ENCODE assay signal across 8 cellular contexts in genomic region chr12:108768591-108769500, GRCh38. TPM values are rescaled to one million over a fixed set of nuclear protein-coding genes. Genes with fewer than 3 reads are reported as not detected.
DNase-seq lines count a peak whose midpoint lies in the region; ATAC-seq and TF ChIP-seq lines count a peak whose summit lies in the region.

No MANE protein-coding gene starts in this region.

- no peaks in the 10 kb centered on the region for H3K27me3 Mint-ChIP-seq in activated T-cell treated with anti-CD3 and anti-CD28 coated beads, Interleukin-2, amount 50 U/mL, for 72 hours (ENCODE audit: low read depth)

- WGBS in iPS DF 6.9 (ENCODE audit: insufficient coverage, insufficient read length) = no CpG with 5 or more reads among the region's 40 CpGs

- H3K4me3 ChIP-seq in GM06990 (replicated peaks; ENCODE audit: low read depth, low read length) (0 out of 2 replicates have a peak overlapping the region, but pooled peaks have one; percentile 2), iPS DF 6.9 (ENCODE audit: low read length) (peak overlapping the region; percentile 55; the same call in 1 of the 2 replicates)

- peak; percentile 63 to 68 for ATAC-seq in activated T-cell treated with anti-CD3 and anti-CD28 coated beads, Interleukin-2, amount 50 U/mL, for 72 hours (replicated peaks in 1 of 2)
- peak; percentile 64 for ATAC-seq in stimulated activated effector memory CD8-positive, alpha-beta T cell treated with anti-CD3 and anti-CD28 coated beads, Interleukin-12 subunit alpha, Interleukin-12 subunit beta, amount 100 ng/mL, for 72 hours
- no peak for ATAC-seq in GM21619 (IDR thresholded peaks at IDR 0.05; ENCODE audit: unreplicated experiment)
- ATAC-seq in HG02610 (IDR thresholded peaks at IDR 0.05; ENCODE audit: unreplicated experiment) = no peak

- H3K27ac Mint-ChIP-seq in activated T-cell treated with anti-CD3 and anti-CD28 coated beads, Interleukin-2, amount 50 U/mL, for 72 hours = no peak overlapping the region
- no peak overlapping the region for H3K27ac Mint-ChIP-seq in stimulated activated effector memory CD8-positive, alpha-beta T cell treated with anti-CD3 and anti-CD28 coated beads, Interleukin-12 subunit alpha, Interleukin-12 subunit beta, amount 100 ng/mL, for 72 hours

- H3K27ac ChIP-seq in iPS DF 6.9 (ENCODE audit: low read length) = no peak overlapping the region

- peaks cover 4% of the 10 kb centered on the region for H3K4me1 Mint-ChIP-seq in activated T-cell treated with anti-CD3 and anti-CD28 coated beads, Interleukin-2, amount 50 U/mL, for 72 hours (ENCODE audit: low read depth)
- H3K4me1 Mint-ChIP-seq in stimulated activated effector memory CD8-positive, alpha-beta T cell treated with anti-CD3 and anti-CD28 coated beads, Interleukin-12 subunit alpha, Interleukin-12 subunit beta, amount 100 ng/mL, for 72 hours = no peaks in the 10 kb centered on the region

- no peaks in the 10 kb centered on the region for H3K9me3 ChIP-seq in iPS DF 6.9 (ENCODE audit: control insufficient read depth, insufficient read depth, low read length)

- H3K36me3 Mint-ChIP-seq in activated T-cell treated with anti-CD3 and anti-CD28 coated beads, Interleukin-2, amount 50 U/mL, for 72 hours (ENCODE audit: insufficient read depth in 2 of 2) = no peaks in the 10 kb centered on the region
- H3K36me3 Mint-ChIP-seq in stimulated activated effector memory CD8-positive, alpha-beta T cell treated with anti-CD3 and anti-CD28 coated beads, Interleukin-12 subunit alpha, Interleukin-12 subunit beta, amount 100 ng/mL, for 72 hours = no peaks in the 10 kb centered on the region

- H3K4me3 Mint-ChIP-seq in activated T-cell treated with anti-CD3 and anti-CD28 coated beads, Interleukin-2, amount 50 U/mL, for 72 hours = peak overlapping the region; percentile 56 to 66
- H3K4me3 Mint-ChIP-seq in stimulated activated effector memory CD8-positive, alpha-beta T cell treated with anti-CD3 and anti-CD28 coated beads, Interleukin-12 subunit alpha, Interleukin-12 subunit beta, amount 100 ng/mL, for 72 hours = peak overlapping the region; percentile 29

- H3K36me3 ChIP-seq in GM06990 (ENCODE audit: control insufficient read depth, insufficient read depth, low read length) (no peaks in the 10 kb centered on the region), iPS DF 6.9 (ENCODE audit: control insufficient read depth, insufficient read depth, low read length) (no peaks in the 10 kb centered on the region)

- TF ChIP-seq CTCF in GM06990 (IDR thresholded peaks at IDR 0.05; ENCODE audit: insufficient read depth, low read length, poor library complexity, severe bottlenecking) = no peak

- DNase-seq in GM06990 (ENCODE audit: extremely low read depth, insufficient read length) (peak; percentile 44), HuH-7 (ENCODE audit: low spot score) (peak; percentile 74), iPS DF 6.9 (ENCODE audit: low read depth, low spot score) (no peak), NCI-H128 (lab: John Stamatoyannopoulos, UW; ENCODE audit: unreplicated experiment) (no peak)
- peak; percentile 20 to 34 for DNase-seq in activated T-cell treated with anti-CD3 and anti-CD28 coated beads, Interleukin-2, amount 50 U/mL, for 72 hours
- no peak for DNase-seq in stimulated activated effector memory CD8-positive, alpha-beta T cell treated with anti-CD3 and anti-CD28 coated beads, Interleukin-12 subunit alpha, Interleukin-12 subunit beta, amount 100 ng/mL, for 72 hours (ENCODE audit: low spot score in 2 of 2)

- H3K27me3 ChIP-seq in GM06990 (replicated peaks; ENCODE audit: control insufficient read depth, insufficient read depth, low read length) = no peaks in the 10 kb centered on the region
- H3K27me3 ChIP-seq in iPS DF 6.9 (ENCODE audit: control insufficient read depth, insufficient read depth, low read length) = no peaks in the 10 kb centered on the region

- no peaks in the 10 kb centered on the region for H3K9me3 Mint-ChIP-seq in activated T-cell treated with anti-CD3 and anti-CD28 coated beads, Interleukin-2, amount 50 U/mL, for 72 hours
- no peaks in the 10 kb centered on the region for H3K9me3 Mint-ChIP-seq in stimulated activated effector memory CD8-positive, alpha-beta T cell treated with anti-CD3 and anti-CD28 coated beads, Interleukin-12 subunit alpha, Interleukin-12 subunit beta, amount 100 ng/mL, for 72 hours

- peaks cover 4% of the 10 kb centered on the region; the same call in 1 of the 2 replicates for H3K4me1 ChIP-seq in iPS DF 6.9 (ENCODE audit: control insufficient read depth, insufficient read depth, low read length)

RNA-seq across cellular contexts. Expression of gene CORO1C, which starts 37.5 kb away (rescaled TPM):
- 10 to 100 TPM; 35.6 to 38.3 TPM for total RNA-seq in activated T-cell treated with anti-CD3 and anti-CD28 coated beads, Interleukin-2, amount 50 U/mL, for 72 hours

Comparison
In these comparisons a context has a peak if more than half of its experiments do, and no peak if none do; other contexts are left out.
1. DNase-seq: peak in GM06990 (single experiment), HuH-7 (single experiment) and activated T-cell treated with anti-CD3 and anti-CD28 coated beads, Interleukin-2, amount 50 U/mL, for 72 hours (2 of 2); none in iPS DF 6.9 (single experiment), stimulated activated effector memory CD8-positive, alpha-beta T cell treated with anti-CD3 and anti-CD28 coated beads, Interleukin-12 subunit alpha, Interleukin-12 subunit beta, amount 100 ng/mL, for 72 hours (0 of 2) and NCI-H128 (single experiment).
2. ATAC-seq: peak in activated T-cell treated with anti-CD3 and anti-CD28 coated beads, Interleukin-2, amount 50 U/mL, for 72 hours (2 of 2) and stimulated activated effector memory CD8-positive, alpha-beta T cell treated with anti-CD3 and anti-CD28 coated beads, Interleukin-12 subunit alpha, Interleukin-12 subunit beta, amount 100 ng/mL, for 72 hours (single experiment); none in GM21619 (single experiment) and HG02610 (single experiment).